In the genomic region with DNA sequence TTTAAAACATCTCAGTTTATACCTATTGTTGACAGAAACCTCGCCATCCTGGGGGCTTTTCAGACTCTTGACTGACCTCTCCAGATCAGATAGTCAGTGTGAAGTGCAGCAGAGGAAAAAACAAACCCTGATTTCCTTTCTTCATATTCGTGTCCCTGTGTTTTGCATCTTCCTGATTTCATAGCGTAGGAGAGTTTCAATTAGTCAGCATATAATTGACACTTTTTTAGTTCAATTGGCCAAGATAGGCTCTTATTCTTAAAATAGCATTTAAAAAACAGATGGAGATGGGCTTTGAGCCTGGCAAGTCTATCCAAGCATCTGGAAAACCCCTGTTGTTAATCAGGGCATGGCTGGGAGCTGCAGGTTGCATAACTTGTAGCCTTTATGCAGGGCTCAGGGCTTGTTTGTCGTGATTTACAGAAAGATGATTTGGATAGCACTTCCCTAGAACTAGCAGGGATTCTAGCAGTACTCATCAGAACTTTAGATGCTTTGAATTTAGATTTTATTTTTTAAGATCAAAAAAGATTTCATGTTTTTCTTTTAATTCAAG, we compare ENCODE assay signal across 14 cellular contexts.
DNase-seq lines count a peak whose midpoint lies in the region; ATAC-seq and TF ChIP-seq lines count a peak whose summit lies in the region.
"Had no signal": no experiment of that assay in that cellular context is flagged by ENCODE, and none has a peak within 500 bp of the region (broad histone marks: within the 10 kb centered on the region; RNA-seq: fewer than 3 reads in every experiment).

No MANE protein-coding gene starts in this region.

- in situ Hi-C loops in GM23248 (cut with MboI): loop anchor here (25.0 kb wide), 1 partner anchor 275 kb away; a partner anchor contains a TSS

- DNase-seq in GM23248 (peak; percentile 73), SK-N-SH (no peak), fibroblast of lung (ENCODE audit: low read depth in 2 of 2) (peak; percentile 44 to 60), sciatic nerve (ENCODE audit: low spot score) (no peak), SKM-1 (lab: John Stamatoyannopoulos, UW; ENCODE audit: unreplicated experiment) (no peak), GF-D8 (lab: John Stamatoyannopoulos, UW) (no peak), NCI-H774 (lab: John Stamatoyannopoulos, UW) (no peak)
- DNase-seq: activated CD8-positive, alpha-beta T cell treated with anti-CD3 and anti-CD28 coated beads for 36 hours; Calu3; effector CD8-positive, alpha-beta T cell; heart right ventricle; NCI-H1417 treated with DMSO at 0.1 percent for 48 hours had no signal

- TF ChIP-seq CTCF in SK-N-SH (IDR thresholded peaks at IDR 0.05) (no peak), fibroblast of lung (conservative IDR thresholded peaks at IDR 0.05 in 1 of 2, IDR thresholded peaks at IDR 0.05 in 1 of 2; ENCODE audit: low read depth in 1 of 2, low read length in 2 of 2) (no peak)

- POLR2A ChIA-PET in SK-N-SH (lab: Yijun Ruan, JAX): no interaction called here

- TF ChIP-seq EP300 in SK-N-SH (IDR thresholded peaks at IDR 0.05; ENCODE audit: borderline replicate concordance in 1 of 2, low read depth in 1 of 2, low read length in 1 of 2): no peak

- H3K4me1 ChIP-seq in GM23248 (ENCODE audit: insufficient read depth): peaks cover 64% of the 10 kb centered on the region
- H3K4me1 ChIP-seq in SK-N-SH (ENCODE audit: control insufficient read depth in 1 of 2, insufficient read depth in 2 of 2, low read depth in 1 of 2, low read length in 1 of 2): peaks cover 3 to 10% of the 10 kb centered on the region in 2 experiments; a peak in 3 of 4 replicates
- H3K4me1 ChIP-seq in fibroblast of lung (ENCODE audit: control insufficient read depth, extremely low read depth, insufficient read depth, low read length): peaks cover 7% of the 10 kb centered on the region

- H3K79me2 ChIP-seq in GM23248 (ENCODE audit: insufficient read depth) (no peaks in the 10 kb centered on the region), SK-N-SH (ENCODE audit: insufficient read depth) (no peaks in the 10 kb centered on the region), fibroblast of lung (ENCODE audit: control insufficient read depth, insufficient read depth, low read length) (no peaks in the 10 kb centered on the region)

- peaks cover 47% of the 10 kb centered on the region for H3F3A ChIP-seq in GM23248 (ENCODE audit: insufficient read depth)
- peaks cover 33% of the 10 kb centered on the region for H3F3A ChIP-seq in SK-N-SH (replicated peaks; ENCODE audit: insufficient read depth)

- H3K9me3 ChIP-seq in GM23248 (ENCODE audit: low read depth): no peaks in the 10 kb centered on the region
- H3K9me3 ChIP-seq in SK-N-SH: no peaks in the 10 kb centered on the region
- H3K9me3 ChIP-seq in fibroblast of lung (ENCODE audit: control insufficient read depth, insufficient read depth, low read depth, low read length): no peaks in the 10 kb centered on the region
- H3K9me3 ChIP-seq: heart right ventricle, suprapubic skin had no signal

- peak overlapping the region; percentile 14 for H3K4me3 ChIP-seq in GM23248
- no peak overlapping the region for H3K4me3 ChIP-seq in SK-N-SH (ENCODE audit: low read depth in 2 of 2, low read length in 1 of 2)
- no peak overlapping the region for H3K4me3 ChIP-seq in fibroblast of lung (replicated peaks in 1 of 4; ENCODE audit: control extremely low read depth in 1 of 4, insufficient read depth in 1 of 4, low read depth in 3 of 4, low read length in 4 of 4)
- H3K4me3 ChIP-seq: suprapubic skin had no signal

- peak overlapping the region; percentile 62 for H3K27ac ChIP-seq in GM23248
- peak overlapping the region in 1 of 2 experiments; percentile 35; a peak in 2 of 4 replicates for H3K27ac ChIP-seq in SK-N-SH (ENCODE audit: low read depth in 2 of 2, low read length in 1 of 2)
- peak overlapping the region; percentile 22 for H3K27ac ChIP-seq in fibroblast of lung (ENCODE audit: insufficient read depth, low read length)
- H3K27ac ChIP-seq: suprapubic skin had no signal

- no peak for TF ChIP-seq RAD21 in SK-N-SH (IDR thresholded peaks at IDR 0.05; ENCODE audit: low read length)

- H3K9me2 ChIP-seq in GM23248 (ENCODE audit: insufficient read depth) (no peaks in the 10 kb centered on the region), SK-N-SH (no peaks in the 10 kb centered on the region)

- ATAC-seq in sciatic nerve: peak; percentile 68
- ATAC-seq: activated CD8-positive, alpha-beta T cell treated with anti-CD3 and anti-CD28 coated beads for 36 hours; activated T-helper 17 cell treated with anti-CD3 and anti-CD28 coated beads, Interleukin-2, amount 50 U/mL, for 72 hours had no signal

- H3K9ac ChIP-seq in GM23248 (peak overlapping the region; percentile 45), SK-N-SH (no peak overlapping the region), fibroblast of lung (ENCODE audit: insufficient read depth, low read length) (no peak overlapping the region)

- H3K36me3 ChIP-seq in GM23248 (ENCODE audit: low read depth) (no peaks in the 10 kb centered on the region), SK-N-SH (replicated peaks in 1 of 2; ENCODE audit: control insufficient read depth in 1 of 2, insufficient read depth in 2 of 2, low read length in 1 of 2) (no peaks in the 10 kb centered on the region), fibroblast of lung (ENCODE audit: control insufficient read depth, insufficient read depth, low read length) (no peaks in the 10 kb centered on the region)
- H3K36me3 ChIP-seq: heart right ventricle, suprapubic skin had no signal

- 17 to 18% methylated on average over 4 of the region's 4 CpGs for WGBS in GM23248 (ENCODE audit: low coverage in 1 of 2, low lambda C conversion rate in 2 of 2, missing lambda C conversion rate in 2 of 2), 2 experiments
- 22% methylated on average over 4 of the region's 4 CpGs for WGBS in SK-N-SH (ENCODE audit: low lambda C conversion rate)

- intact Hi-C loops in sciatic nerve (cut with DNase I): no loop called here

- CTCF ChIA-PET in SK-N-SH (lab: Yijun Ruan, JAX): no interaction called here

- H2AFZ ChIP-seq in GM23248 (peak overlapping the region; percentile 20; the same call in 1 of the 2 replicates), SK-N-SH (ENCODE audit: low read depth) (peak overlapping the region; percentile 42; the same call in 1 of the 2 replicates), fibroblast of lung (ENCODE audit: low read length) (no peak overlapping the region)

- no peaks in the 10 kb centered on the region for H3K27me3 ChIP-seq in GM23248 (replicated peaks; ENCODE audit: insufficient read depth)
- no peaks in the 10 kb centered on the region for H3K27me3 ChIP-seq in SK-N-SH (ENCODE audit: insufficient read depth)
- no peaks in the 10 kb centered on the region for H3K27me3 ChIP-seq in fibroblast of lung (ENCODE audit: control insufficient read depth, insufficient read depth, low read length)
- H3K27me3 ChIP-seq: heart right ventricle, suprapubic skin had no signal

- peak overlapping the region; percentile 68 for H3K4me2 ChIP-seq in GM23248 (ENCODE audit: unreplicated experiment)
- H3K4me2 ChIP-seq in SK-N-SH: 0 out of 2 replicates have a peak overlapping the region, but pooled peaks have one; percentile 2
- H3K4me2 ChIP-seq in fibroblast of lung (ENCODE audit: extremely low read depth, insufficient read depth, low read length): peak overlapping the region; percentile 40

- no peaks in the 10 kb centered on the region for H4K20me1 ChIP-seq in GM23248 (ENCODE audit: insufficient read depth)
- no peaks in the 10 kb centered on the region for H4K20me1 ChIP-seq in SK-N-SH (ENCODE audit: insufficient read depth)
- H4K20me1 ChIP-seq in fibroblast of lung (ENCODE audit: control insufficient read depth, extremely low read depth, insufficient read depth, low read length): no peaks in the 10 kb centered on the region

TF ChIP-seq in SK-N-SH, 30 proteins besides CTCF, POLR2A, EP300 and RAD21 (continues in another document):
- no peak for TF ChIP-seq NRF1 (IDR thresholded peaks at IDR 0.05; ENCODE audit: low read depth, low read length)
- TF ChIP-seq EZH2phosphoT487 (IDR thresholded peaks at IDR 0.05; ENCODE audit: borderline replicate concordance, low read depth): no peak
- TF ChIP-seq TCF12 (IDR thresholded peaks at IDR 0.05): no peak
- no peak for TF ChIP-seq CHD2 (IDR thresholded peaks at IDR 0.05; ENCODE audit: low read length, partially characterized antibody)
- no peak for TF ChIP-seq POLR2AphosphoS5 (IDR thresholded peaks at IDR 0.05; ENCODE audit: low read depth, low read length)
- TF ChIP-seq FOSL2 (IDR thresholded peaks at IDR 0.05; ENCODE audit: borderline replicate concordance, low read depth): no peak
- TF ChIP-seq, protein P1, sequence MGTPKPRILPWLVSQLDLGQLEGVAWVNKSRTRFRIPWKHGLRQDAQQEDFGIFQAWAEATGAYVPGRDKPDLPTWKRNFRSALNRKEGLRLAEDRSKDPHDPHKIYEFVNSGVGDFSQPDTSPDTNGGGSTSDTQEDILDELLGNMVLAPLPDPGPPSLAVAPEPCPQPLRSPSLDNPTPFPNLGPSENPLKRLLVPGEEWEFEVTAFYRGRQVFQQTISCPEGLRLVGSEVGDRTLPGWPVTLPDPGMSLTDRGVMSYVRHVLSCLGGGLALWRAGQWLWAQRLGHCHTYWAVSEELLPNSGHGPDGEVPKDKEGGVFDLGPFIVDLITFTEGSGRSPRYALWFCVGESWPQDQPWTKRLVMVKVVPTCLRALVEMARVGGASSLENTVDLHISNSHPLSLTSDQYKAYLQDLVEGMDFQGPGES (IDR thresholded peaks at IDR 0.05; ENCODE audit: low read depth, low read length): no peak
- no peak for TF ChIP-seq TAF1 (IDR thresholded peaks at IDR 0.05; ENCODE audit: borderline replicate concordance, low read depth, low read length)
- no peak for TF ChIP-seq GATA2 (CRISPR knock-in tag; IDR thresholded peaks at IDR 0.05)

Comparison
In these comparisons a context has a peak if more than half of its experiments do, and no peak if none do; other contexts are left out.
1. DNase-seq: peak in GM23248 (single experiment) and fibroblast of lung (2 of 2); none in SK-N-SH (single experiment), sciatic nerve (single experiment), SKM-1 (single experiment), GF-D8 (single experiment) and NCI-H774 (single experiment).
2. H3K4me2 ChIP-seq: peak in every context shown above with its lines; median percentile 68 in GM23248; 40 in fibroblast of lung; 2 in SK-N-SH.